20 cellular contexts compared by ENCODE assay signal in genomic region chr1:2158272-2158671, GRCh38.
"Had no signal": no experiment of that assay in that cellular context is flagged by ENCODE, and none has a peak within 500 bp of the region (broad histone marks: within the 10 kb centered on the region; RNA-seq: fewer than 3 reads in every experiment).

No MANE protein-coding gene starts in this region.

- H3K27me3 ChIP-seq: body of pancreas, esophagus squamous epithelium, thyroid gland, upper lobe of right lung had no signal

- ATAC-seq: activated T-cell treated with anti-CD3 and anti-CD28 coated beads, Interleukin-2, amount 50 U/mL, for 72 hours; body of pancreas; mucosa of descending colon; right cardiac atrium; T-helper 17 cell; upper lobe of right lung had no signal

- H3K36me3 ChIP-seq: thyroid gland had no signal

- DNase-seq: activated CD4-positive, alpha-beta memory T cell treated with anti-CD3 and anti-CD28 coated beads, Interleukin-2, amount 10 ng/mL, durations not matched to agents 7 days and 5 days; activated CD4-positive, alpha-beta T cell treated with anti-CD3 and anti-CD28 coated beads, Interleukin-2, amount 10 ng/mL, durations not matched to agents 24 days and 14 days; activated effector memory CD4-positive, alpha-beta T cell treated with anti-CD3 and anti-CD28 coated beads, Interleukin-2, amount 50 U/mL, for 16 hours; activated naive CD4-positive, alpha-beta T cell treated with anti-CD3 and anti-CD28 coated beads, Interleukin-2, amount 10 ng/mL, durations not matched to agents 7 days and 5 days; activated T-cell treated with anti-CD3 and anti-CD28 coated beads, Interleukin-2, amount 50 U/mL, for 72 hours; body of pancreas; dermis blood vessel endothelial cell; effector memory CD4-positive, alpha-beta T cell; esophagus squamous epithelium; left colon; mesenchymal stem cell; mucosa of descending colon; nephron progenitor cell; stimulated activated CD4-positive, alpha-beta T cell treated with anti-CD3 and anti-CD28 coated beads, Interleukin-4, amount 100 ng/mL, for 24 hours; stimulated activated naive CD4-positive, alpha-beta T cell treated with Interleukin-2 at 50 U/mL for 16 hours; SW 1271; T-helper 17 cell; thyroid gland; upper lobe of right lung had no signal

- H3K9me3 ChIP-seq: body of pancreas, mucosa of descending colon, thyroid gland, upper lobe of right lung had no signal

- H3K27ac ChIP-seq: body of pancreas, esophagus squamous epithelium, thyroid gland, upper lobe of right lung had no signal

- H3K4me1 ChIP-seq: body of pancreas, upper lobe of right lung had no signal

- H3K4me3 ChIP-seq: body of pancreas, esophagus squamous epithelium, mucosa of descending colon, thyroid gland, upper lobe of right lung had no signal
